Comparison of ENCODE assay signal across 1 cellular context in genomic region chr19:33208904-33209843, GRCh38.
TF ChIP-seq lines count a peak whose summit lies in the region.

No MANE protein-coding gene starts in this region.

TF ChIP-seq in H1, 55 proteins besides CTCF, POLR2A, EP300 and RAD21:
- TF ChIP-seq SUZ12 (IDR thresholded peaks at IDR 0.05; ENCODE audit: low read length) (no peak), ATF3 (IDR thresholded peaks at IDR 0.05; ENCODE audit: insufficient read depth, low read depth, low read length) (no peak), CEBPB (IDR thresholded peaks at IDR 0.05; ENCODE audit: low read depth, low read length) (no peak), BACH1 (IDR thresholded peaks at IDR 0.05; ENCODE audit: low read length) (no peak), TEAD4 (IDR thresholded peaks at IDR 0.05; ENCODE audit: low read depth, low read length) (no peak), SP1 (IDR thresholded peaks at IDR 0.05; ENCODE audit: low read depth, low read length) (no peak), SIX5 (IDR thresholded peaks at IDR 0.05; ENCODE audit: low read depth, low read length) (no peak), FOSL1 (IDR thresholded peaks at IDR 0.05; ENCODE audit: insufficient read depth, low read depth, low read length) (no peak), ASH2L (IDR thresholded peaks at IDR 0.05; ENCODE audit: low read length) (no peak)
TF ChIP-seq in H1: peak in this region for 0.
